Comparison of ENCODE assay signal across 8 cellular contexts in genomic region chr19:10288662-10289166, GRCh38. TPM values are rescaled to one million over a fixed set of nuclear protein-coding genes. Genes with fewer than 3 reads are reported as not detected.
DNase-seq lines count a peak whose midpoint lies in the region; TF ChIP-seq lines count a peak whose summit lies in the region.

No MANE protein-coding gene starts in this region.

- peaks cover 2% of the 10 kb centered on the region for H3K4me1 ChIP-seq in iPS-15b (ENCODE audit: control insufficient read depth, insufficient read depth, low read length)
- H3K4me1 ChIP-seq in sigmoid colon: peaks cover 0 to 59% (median 50%) of the 10 kb centered on the region in 4 donors

- TF ChIP-seq POLR2A in sigmoid colon (IDR thresholded peaks at IDR 0.05): no peak

- no peak for TF ChIP-seq EP300 in sigmoid colon (IDR thresholded peaks at IDR 0.05)

- WGBS in sigmoid colon, 2 donors: 2 to 3% methylated on average over 23 of the region's 23 CpGs

- peak overlapping the region; percentile 79 for H3K4me3 ChIP-seq in iPS-15b (ENCODE audit: low read depth, low read length)
- H3K4me3 ChIP-seq in sigmoid colon: peak overlapping the region in 2 of 4 donors; percentile 29 to 31

- H3K9ac ChIP-seq in iPS-15b (ENCODE audit: low read depth, low read length): no peak overlapping the region

- peak; percentile 46 for DNase-seq in activated naive CD4-positive, alpha-beta T cell treated with Interleukin-2 at 50 U/mL for 16 hours
- no peak for DNase-seq in activated naive CD4-positive, alpha-beta T cell (lab: John Stamatoyannopoulos, UW)
- peak; percentile 7 for DNase-seq in NCI-H2227 treated with DMSO at 0.1 percent for 48 hours (lab: John Stamatoyannopoulos, UW)
- peak; percentile 73 for DNase-seq in activated T-cell treated with anti-CD3 and anti-CD28 coated beads, Interleukin-2, amount 50 U/mL, for 48 hours
- peak; percentile 49 for DNase-seq in stimulated activated CD4-positive, alpha-beta T cell treated with anti-CD3 and anti-CD28 coated beads, Interleukin-4, amount 100 ng/mL, for 1 hour
- DNase-seq in effector CD4-positive, alpha-beta T cell: no peak
- no peak for DNase-seq in sigmoid colon

- intact Hi-C loops in sigmoid colon (cut with DNase I): no loop called here

- no peak for TF ChIP-seq CTCF in sigmoid colon (IDR thresholded peaks at IDR 0.05)

- H3K36me3 ChIP-seq in iPS-15b (ENCODE audit: control insufficient read depth, insufficient read depth, low read length): no peaks in the 10 kb centered on the region
- H3K36me3 ChIP-seq in sigmoid colon: peaks cover 0 to 9% (median 0%) of the 10 kb centered on the region in 4 donors

- no peak overlapping the region for H3K27ac ChIP-seq in sigmoid colon

- H3K9me3 ChIP-seq in iPS-15b (ENCODE audit: control insufficient read depth, insufficient read depth, low read length) (no peaks in the 10 kb centered on the region), sigmoid colon (no peaks in the 10 kb centered on the region)

- H3K27me3 ChIP-seq in iPS-15b (ENCODE audit: control insufficient read depth, insufficient read depth, low read length) (peaks cover 76% of the 10 kb centered on the region), sigmoid colon (peaks cover 61 to 99% (median 73%) of the 10 kb centered on the region in 3 donors)

RNA-seq across cellular contexts. Expression of gene ICAM5, which starts 1.0 kb away (rescaled TPM):
- under 1 TPM in 2 of 4 donors, not detected in 2; 0.54 to 0.83 TPM for total RNA-seq in sigmoid colon
- under 1 TPM in 2 of 3 donors, not detected in 1; 0.23 to 0.92 TPM for polyA plus RNA-seq in sigmoid colon

RNA-seq across cellular contexts. Expression of gene ICAM4, which starts 2.0 kb away (rescaled TPM):
- not detected for total RNA-seq in sigmoid colon
- polyA plus RNA-seq in sigmoid colon: under 1 TPM in 1 of 3 donors, not detected in 2; 0.42 TPM

RNA-seq across cellular contexts. Expression of gene ICAM1, which starts 17.8 kb away (rescaled TPM):
- 10 to 100 TPM; 11.0 to 33.1 (median 13.5) TPM for total RNA-seq in sigmoid colon
- polyA plus RNA-seq in sigmoid colon: 10 to 100 TPM in 2 of 3 donors, 1 to 10 TPM in 1; 5.4 to 27.0 (median 15.7) TPM

RNA-seq across cellular contexts. Expression of gene ZGLP1, which starts 20.9 kb away (rescaled TPM):
- total RNA-seq in sigmoid colon: 1 to 10 TPM; 1.1 to 4.3 (median 2.4) TPM
- 1 to 10 TPM in 2 of 3 donors, not detected in 1; 2.4 to 6.0 TPM for polyA plus RNA-seq in sigmoid colon

RNA-seq across cellular contexts. Expression of gene FDX2, which starts 27.1 kb away (rescaled TPM):
- total RNA-seq in sigmoid colon: 10 to 100 TPM; 25.2 to 45.9 (median 31.9) TPM
- 10 to 100 TPM; 19.2 to 21.6 (median 20.1) TPM for polyA plus RNA-seq in sigmoid colon

Comparison
In these comparisons a context has a peak if more than half of its experiments do, and no peak if none do; other contexts are left out.
1. DNase-seq: peak in activated naive CD4-positive, alpha-beta T cell treated with Interleukin-2 at 50 U/mL for 16 hours (single experiment), NCI-H2227 treated with DMSO at 0.1 percent for 48 hours (single experiment), activated T-cell treated with anti-CD3 and anti-CD28 coated beads, Interleukin-2, amount 50 U/mL, for 48 hours (2 of 2) and stimulated activated CD4-positive, alpha-beta T cell treated with anti-CD3 and anti-CD28 coated beads, Interleukin-4, amount 100 ng/mL, for 1 hour (single experiment); none in activated naive CD4-positive, alpha-beta T cell (0 of 4), effector CD4-positive, alpha-beta T cell (single experiment) and sigmoid colon (single experiment).